17 cellular contexts compared by ENCODE assay signal in genomic region chr20:60481051-60481741, GRCh38.
DNase-seq lines count a peak whose midpoint lies in the region; ATAC-seq and FAIRE-seq lines count a peak whose summit lies in the region.
"Had no signal": no experiment of that assay in that cellular context is flagged by ENCODE, and none has a peak within 500 bp of the region (broad histone marks: within the 10 kb centered on the region; RNA-seq: fewer than 3 reads in every experiment).

No MANE protein-coding gene starts in this region.

- peak; percentile 49 for FAIRE-seq in HTR-8/SVneo (lab: Jason Lieb, UNC)
- FAIRE-seq: GM12891 had no signal

- peak; percentile 42 for DNase-seq in GM03348 (ENCODE audit: low spot score)
- DNase-seq in HTR-8/SVneo (ENCODE audit: insufficient read length, low spot score): no peak
- DNase-seq in left ventricle myocardium superior: peak; percentile 64
- no peak for DNase-seq in sciatic nerve (ENCODE audit: low spot score)
- no peak for DNase-seq in HUDEP-2 (lab: John Stamatoyannopoulos, UW; ENCODE audit: unreplicated experiment in 76 of 76)
- no peak for DNase-seq in A172 (ENCODE audit: low spot score)
- no peak for DNase-seq in stimulated activated naive CD4-positive, alpha-beta T cell treated with Interleukin-2 at 50 U/mL for 16 hours (lab: John Stamatoyannopoulos, UW)
- DNase-seq: BE2C; CD4-positive, CD25-positive, alpha-beta regulatory T cell; DMS 273 treated with DMSO at 0.1 percent for 48 hours; DND-41; Kasumi-1; PC-9; RPMI8226; SIG-M5; SK-N-SH had no signal

- intact Hi-C loops in left ventricle myocardium superior (cut with micrococcal nuclease) (no loop called here), sciatic nerve (cut with DNase I) (no loop called here)

- ATAC-seq in left ventricle myocardium superior: peak; percentile 69
- ATAC-seq in sciatic nerve: peak; percentile 12

Comparison
In these comparisons a context has a peak if more than half of its experiments do, and no peak if none do; other contexts are left out.
1. DNase-seq: peak in GM03348 (single experiment) and left ventricle myocardium superior (single experiment); none in HTR-8/SVneo (single experiment), sciatic nerve (single experiment), HUDEP-2 (0 of 76), A172 (single experiment) and stimulated activated naive CD4-positive, alpha-beta T cell treated with Interleukin-2 at 50 U/mL for 16 hours (single experiment).